Comparison of ENCODE assay signal across 25 cellular contexts in the genomic region with DNA sequence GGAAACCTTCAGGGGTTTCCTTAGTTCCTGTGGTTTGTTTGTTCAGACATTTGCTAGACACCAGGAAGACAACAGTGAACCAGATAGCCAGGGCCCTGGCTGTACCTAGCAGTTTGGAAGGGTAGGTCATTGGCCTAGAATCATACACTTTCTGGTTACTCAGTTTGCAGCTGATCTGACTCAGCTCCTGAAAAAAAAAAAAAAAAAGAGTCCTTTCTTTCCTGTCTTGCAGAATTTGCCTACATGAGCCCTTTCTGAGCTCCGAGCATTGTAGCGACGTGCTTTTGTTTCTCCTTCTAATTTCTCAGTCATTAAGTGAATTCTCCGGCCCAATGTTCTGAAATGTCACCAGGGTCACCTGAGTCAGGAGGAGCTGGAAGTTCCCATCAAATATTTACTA. TPM values are rescaled to one million over a fixed set of nuclear protein-coding genes. Genes with fewer than 3 reads are reported as not detected.
DNase-seq lines count a peak whose midpoint lies in the region; ATAC-seq and TF ChIP-seq lines count a peak whose summit lies in the region.
"Had no signal": no experiment of that assay in that cellular context is flagged by ENCODE, and none has a peak within 500 bp of the region (broad histone marks: within the 10 kb centered on the region; RNA-seq: fewer than 3 reads in every experiment).

No MANE protein-coding gene starts in this region.

- no peak overlapping the region for H4K5ac ChIP-seq in IMR-90 (ENCODE audit: low read depth, low read length)

- H4K8ac ChIP-seq in IMR-90 (ENCODE audit: low read depth in 2 of 2, low read length in 2 of 2) = no peak overlapping the region

- no peaks in the 10 kb centered on the region for H3K36me3 Mint-ChIP-seq in T-helper 1 cell treated with Interleukin-12 subunit alpha and Interleukin-12 subunit beta and Interleukin-4 antibody, amounts not matched to agents 30 μg/mL and 1 μg/mL, for 36 hours (ENCODE audit: low read depth)
- no peaks in the 10 kb centered on the region for H3K36me3 Mint-ChIP-seq in endothelial cell (ENCODE audit: low read depth, unreplicated experiment)
- H3K36me3 Mint-ChIP-seq: activated naive CD8-positive, alpha-beta T cell treated with anti-CD3 and anti-CD28 coated beads for 36 hours had no signal

- H3K27me3 ChIP-seq in IMR-90 (ENCODE audit: control insufficient read depth, insufficient read depth, low read length) (peaks cover 65% of the 10 kb centered on the region), parathyroid adenoma (ENCODE audit: control insufficient read depth, insufficient read depth, low read length) (no peaks in the 10 kb centered on the region), PC-3 (ENCODE audit: low read length) (peaks cover 31% of the 10 kb centered on the region)

- no peak overlapping the region for H2BK20ac ChIP-seq in IMR-90 (ENCODE audit: low read depth, low read length)

- ATAC-seq in IMR-90 (ENCODE audit: low read depth) (no peak), GM18867 (IDR thresholded peaks at IDR 0.05; ENCODE audit: unreplicated experiment) (no peak), PC-3 (no peak)
- ATAC-seq: heart left ventricle; left lung; pancreas; sciatic nerve; stimulated activated naive CD8-positive, alpha-beta T cell treated with anti-CD3 and anti-CD28 coated beads, Interleukin-15, amount 100 ng/mL, for 72 hours had no signal

- no peak overlapping the region for H3K27ac Mint-ChIP-seq in T-helper 1 cell treated with Interleukin-12 subunit alpha and Interleukin-12 subunit beta and Interleukin-4 antibody, amounts not matched to agents 30 μg/mL and 1 μg/mL, for 36 hours
- peak overlapping the region; percentile 37 for H3K27ac Mint-ChIP-seq in endothelial cell (ENCODE audit: unreplicated experiment)
- H3K27ac Mint-ChIP-seq: activated naive CD8-positive, alpha-beta T cell treated with anti-CD3 and anti-CD28 coated beads for 36 hours; stimulated activated naive CD8-positive, alpha-beta T cell treated with anti-CD3 and anti-CD28 coated beads, Interleukin-15, amount 100 ng/mL, for 72 hours had no signal

- no peaks in the 10 kb centered on the region for H3K4me1 ChIP-seq in IMR-90 (ENCODE audit: control insufficient read depth, insufficient read depth, low read length)
- peaks cover 41% of the 10 kb centered on the region for H3K4me1 ChIP-seq in parathyroid adenoma
- no peaks in the 10 kb centered on the region for H3K4me1 ChIP-seq in PC-3 (ENCODE audit: insufficient read depth, low read length)
- H3K4me1 ChIP-seq: SJCRH30 had no signal

- dilution Hi-C loops in IMR-90 (cut with HindIII; ENCODE audit: low sequenced_read_pairs, unreplicated experiment) = no loop called here

- H3K4me3 Mint-ChIP-seq in T-helper 1 cell treated with Interleukin-12 subunit alpha and Interleukin-12 subunit beta and Interleukin-4 antibody, amounts not matched to agents 30 μg/mL and 1 μg/mL, for 36 hours = peak overlapping the region; percentile 17
- no peak overlapping the region for H3K4me3 Mint-ChIP-seq in endothelial cell (ENCODE audit: unreplicated experiment)
- H3K4me3 Mint-ChIP-seq: activated naive CD8-positive, alpha-beta T cell treated with anti-CD3 and anti-CD28 coated beads for 36 hours; stimulated activated naive CD8-positive, alpha-beta T cell treated with anti-CD3 and anti-CD28 coated beads, Interleukin-15, amount 100 ng/mL, for 72 hours had no signal

- H3K79me2 ChIP-seq in parathyroid adenoma = peaks cover 24% of the 10 kb centered on the region
- H3K79me2 ChIP-seq in PC-3 (ENCODE audit: low read length) = no peaks in the 10 kb centered on the region

- peaks cover 74% of the 10 kb centered on the region for H3K27me3 Mint-ChIP-seq in T-helper 1 cell treated with Interleukin-12 subunit alpha and Interleukin-12 subunit beta and Interleukin-4 antibody, amounts not matched to agents 30 μg/mL and 1 μg/mL, for 36 hours (ENCODE audit: low read depth)
- peaks cover 14% of the 10 kb centered on the region for H3K27me3 Mint-ChIP-seq in endothelial cell (ENCODE audit: unreplicated experiment)

- H3K9me1 ChIP-seq in IMR-90 (ENCODE audit: insufficient read depth, low read length) = no peaks in the 10 kb centered on the region

- POLR2A ChIA-PET in IMR-90 (lab: Charles Lee; ENCODE audit: unreplicated experiment) (no interaction called here), PC-3 (lab: Charles Lee; ENCODE audit: unreplicated experiment) (no interaction called here)

- in situ Hi-C loops in IMR-90 (cut with MboI; ENCODE audit: low sequenced_read_pairs) = no loop called here

- H3K9me3 ChIP-seq in IMR-90 (ENCODE audit: control insufficient read depth, insufficient read depth, low read length) (no peaks in the 10 kb centered on the region), parathyroid adenoma (ENCODE audit: control insufficient read depth, low read length) (no peaks in the 10 kb centered on the region), PC-3 (ENCODE audit: low read length) (no peaks in the 10 kb centered on the region)
- H3K9me3 ChIP-seq: heart left ventricle, left lung, pancreas, SJCRH30 had no signal

- H2BK5ac ChIP-seq in IMR-90 (ENCODE audit: low read depth, low read length, poor library complexity, severe bottlenecking) = no peak overlapping the region

- no peak overlapping the region for H3K4ac ChIP-seq in IMR-90 (ENCODE audit: low read depth, low read length)

- no peak overlapping the region for H2BK120ac ChIP-seq in IMR-90 (ENCODE audit: low read depth, low read length)

- H3K4me2 ChIP-seq in IMR-90 (ENCODE audit: low read depth, low read length) (no peak overlapping the region), parathyroid adenoma (ENCODE audit: low read length) (no peak overlapping the region), PC-3 (ENCODE audit: low read length) (no peak overlapping the region)

- intact Hi-C loops in IMR-90 (cut with micrococcal nuclease) = no loop called here
- intact Hi-C loops in PC-3 (cut with micrococcal nuclease) = no loop called here

- no peak for TF ChIP-seq RAD21 in IMR-90 (IDR thresholded peaks at IDR 0.05; ENCODE audit: low read length)

- no peaks in the 10 kb centered on the region for H3K79me1 ChIP-seq in IMR-90 (ENCODE audit: low read depth in 1 of 2, low read length in 2 of 2)

- H3K36me3 ChIP-seq in IMR-90 (ENCODE audit: control insufficient read depth, insufficient read depth, low read length) (no peaks in the 10 kb centered on the region), parathyroid adenoma (ENCODE audit: control insufficient read depth, insufficient read depth, low read length) (no peaks in the 10 kb centered on the region), PC-3 (ENCODE audit: low read depth, low read length) (no peaks in the 10 kb centered on the region)
- H3K36me3 ChIP-seq: heart left ventricle, left lung, pancreas, SJCRH30 had no signal

- H3K23ac ChIP-seq in IMR-90 (ENCODE audit: low read depth, low read length) = no peak overlapping the region

- no peak overlapping the region for H2BK15ac ChIP-seq in IMR-90 (ENCODE audit: low read depth, low read length)

- no peaks in the 10 kb centered on the region for H3K9me2 ChIP-seq in PC-3 (replicated peaks; ENCODE audit: low read length)

- no peaks in the 10 kb centered on the region for H4K20me1 ChIP-seq in IMR-90 (ENCODE audit: insufficient read depth, low read length)
- no peaks in the 10 kb centered on the region for H4K20me1 ChIP-seq in PC-3 (ENCODE audit: low read length)

- no peak overlapping the region for H4K91ac ChIP-seq in IMR-90 (ENCODE audit: insufficient read depth, low read depth, low read length)

- H3K18ac ChIP-seq in IMR-90 (ENCODE audit: low read depth, low read length) = no peak overlapping the region

- H2AFZ ChIP-seq in IMR-90 (replicated peaks; ENCODE audit: low read length, poor library complexity) (no peak overlapping the region), parathyroid adenoma (peak overlapping the region; percentile 50), PC-3 (ENCODE audit: low read length) (no peak overlapping the region)

- no peak overlapping the region for H3K14ac ChIP-seq in IMR-90 (replicated peaks; ENCODE audit: low read depth, low read length)

- peaks cover 11% of the 10 kb centered on the region for H3K4me1 Mint-ChIP-seq in T-helper 1 cell treated with Interleukin-12 subunit alpha and Interleukin-12 subunit beta and Interleukin-4 antibody, amounts not matched to agents 30 μg/mL and 1 μg/mL, for 36 hours (ENCODE audit: low read depth)
- peaks cover 9% of the 10 kb centered on the region for H3K4me1 Mint-ChIP-seq in endothelial cell (ENCODE audit: unreplicated experiment)

- H3K56ac ChIP-seq in IMR-90 (ENCODE audit: extremely low read depth, insufficient read depth, low read length) = no peak overlapping the region

- H3K27ac ChIP-seq in IMR-90 (ENCODE audit: insufficient read depth, low read length) (no peak overlapping the region), parathyroid adenoma (peak overlapping the region; percentile 43), substantia nigra (ENCODE audit: low read depth, low read length, poor library complexity, severe bottlenecking) (no peak overlapping the region), PC-3 (ENCODE audit: low read length) (no peak overlapping the region)
- H3K27ac ChIP-seq: 22Rv1, heart left ventricle, left lung, pancreas, SJCRH30, VCaP had no signal

- H3K9ac ChIP-seq in IMR-90 (ENCODE audit: low read depth, low read length) = no peak overlapping the region
- no peak overlapping the region for H3K9ac ChIP-seq in parathyroid adenoma
- H3K9ac ChIP-seq in PC-3 (ENCODE audit: low read length) = no peak overlapping the region

- no peak for TF ChIP-seq POLR2A in IMR-90 (IDR thresholded peaks at IDR 0.05; ENCODE audit: low read depth, low read length)

- H3F3A ChIP-seq in PC-3 (ENCODE audit: low read length, unreplicated experiment) = no peaks in the 10 kb centered on the region

- no peak for DNase-seq in T-helper 1 cell
- DNase-seq in IMR-90 = peak; percentile 4
- no peak for DNase-seq in endothelial cell (ENCODE audit: low spot score)
- no peak for DNase-seq in substantia nigra (lab: John Stamatoyannopoulos, UW)
- no peak for DNase-seq in PC-3
- DNase-seq: activated CD4-positive, alpha-beta T cell treated with anti-CD3 and anti-CD28 coated beads, Interleukin-2, amount 50 U/mL, for 1 hour; activated naive CD8-positive, alpha-beta T cell treated with anti-CD3 and anti-CD28 coated beads for 36 hours; DMS79; heart left ventricle; left lung; NCI-H187 treated with DMSO at 0.1 percent for 48 hours; NCI-H526 treated with DMSO at 0.1 percent for 48 hours; pancreas; SJCRH30; stimulated activated naive CD8-positive, alpha-beta T cell treated with anti-CD3 and anti-CD28 coated beads, Interleukin-15, amount 100 ng/mL, for 72 hours; trophoblast cell had no signal

- TF ChIP-seq CTCF in IMR-90 (conservative IDR thresholded peaks at IDR 0.05; ENCODE audit: low read depth, low read length) (no peak), endothelial cell (IDR thresholded peaks at IDR 0.05; ENCODE audit: unreplicated experiment) (no peak), parathyroid adenoma (IDR thresholded peaks at IDR 0.05) (no peak), PC-3 (conservative IDR thresholded peaks at IDR 0.05; ENCODE audit: low read depth, low read length) (no peak)

- no peaks in the 10 kb centered on the region for H3K9me3 Mint-ChIP-seq in T-helper 1 cell treated with Interleukin-12 subunit alpha and Interleukin-12 subunit beta and Interleukin-4 antibody, amounts not matched to agents 30 μg/mL and 1 μg/mL, for 36 hours
- H3K9me3 Mint-ChIP-seq in endothelial cell (ENCODE audit: unreplicated experiment) = no peaks in the 10 kb centered on the region
- H3K9me3 Mint-ChIP-seq: activated naive CD8-positive, alpha-beta T cell treated with anti-CD3 and anti-CD28 coated beads for 36 hours; stimulated activated naive CD8-positive, alpha-beta T cell treated with anti-CD3 and anti-CD28 coated beads, Interleukin-15, amount 100 ng/mL, for 72 hours had no signal

- WGBS in IMR-90 (ENCODE audit: extremely low coverage in 2 of 2, insufficient read length in 1 of 2), 2 experiments = 73% methylated on average over 3 of the region's 4 CpGs; no CpG with 5 or more reads in 1 of the 2 experiments

- no peak overlapping the region for H2AK5ac ChIP-seq in IMR-90 (ENCODE audit: low read depth, low read length)

- H2AK9ac ChIP-seq in IMR-90 (replicated peaks; ENCODE audit: low read depth, low read length, poor library complexity) = no peak overlapping the region

- BruUV-seq in IMR-90 (replicated peaks; lab: Mats Ljungman, UMichigan) (no TSS peak), PC-3 (replicated peaks; lab: Mats Ljungman, UMichigan) (no TSS peak)

- H3K4me3 ChIP-seq in IMR-90 (ENCODE audit: insufficient read depth, low read depth, low read length) (no peak overlapping the region), parathyroid adenoma (ENCODE audit: low read depth, low read length) (no peak overlapping the region), PC-3 (ENCODE audit: low read length) (no peak overlapping the region)
- H3K4me3 ChIP-seq: heart left ventricle, left lung, pancreas, SJCRH30 had no signal

- CTCF ChIA-PET in IMR-90 (lab: Yijun Ruan, JAX) = no interaction called here
- CTCF ChIA-PET in PC-3 (lab: Charles Lee) = interaction anchor here (0.6 kb wide), 2 partner anchors 255 to 453 kb away, joined by 3 read pairs; no protein-coding TSS in a partner anchor

RNA-seq across cellular contexts. Expression of a gene that starts 2.4 kb away (rescaled TPM):
- total RNA-seq in IMR-90 (2012; rRNA removed) = 0.54 and 0.83 TPM in 2 replicates
- 0.20 and 1.1 TPM in 2 replicates for polyA plus RNA-seq in IMR-90 (2012; rRNA removed)
- polyA plus RNA-seq in IMR-90 (2012; cell fraction: cytosol; rRNA removed) = 0.87 and 0.98 TPM in 2 replicates
- 0.61 and 1.3 TPM in 2 replicates for polyA plus RNA-seq in IMR-90 (2012; cell fraction: nucleus; rRNA removed; ENCODE audit: low replicate concordance)
- not detected for total RNA-seq in endothelial cell (ENCODE audit: unreplicated experiment)
- not detected in 2 replicates for total RNA-seq in PC-3 (2014; rRNA removed)
- total RNA-seq: fibroblast of villous mesenchyme, H4, LHCN-M2 had no signal

RNA-seq across cellular contexts. Expression of a gene that starts 44.1 kb away (rescaled TPM):
- 117 and 137 TPM in 2 replicates for total RNA-seq in IMR-90 (2012; rRNA removed)
- 38.6 and 44.1 TPM in 2 replicates for polyA plus RNA-seq in IMR-90 (2012; rRNA removed)
- 9.7 and 13.7 TPM in 2 replicates for polyA plus RNA-seq in IMR-90 (2012; cell fraction: cytosol; rRNA removed)
- 5.0 and 22.7 TPM in 2 replicates for polyA plus RNA-seq in IMR-90 (2012; cell fraction: nucleus; rRNA removed; ENCODE audit: low replicate concordance)
- 124 TPM for total RNA-seq in endothelial cell (ENCODE audit: unreplicated experiment)
- total RNA-seq in PC-3 (2014; rRNA removed) = 158 and 166 TPM in 2 replicates
